Comparison of ENCODE assay signal across 20 cellular contexts in the genomic region with DNA sequence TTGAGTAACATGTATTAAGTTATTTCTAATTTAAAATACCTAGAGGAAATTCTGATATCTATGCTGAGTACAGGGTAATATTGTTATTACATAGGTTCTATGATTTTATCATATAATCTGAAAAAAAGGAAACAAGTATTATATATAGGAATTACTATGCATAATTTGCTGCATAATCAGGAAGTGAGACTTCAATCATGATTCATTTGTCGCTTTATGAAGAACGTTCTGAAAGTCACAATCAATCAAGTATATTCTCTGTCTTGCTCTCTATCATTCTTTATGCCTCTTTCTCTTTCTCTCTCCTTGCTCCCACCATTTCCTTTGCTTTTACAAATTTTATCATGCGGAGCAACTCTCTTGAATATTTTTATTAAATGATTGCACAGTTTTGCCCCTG.
A peak's percentile ranks its signal among the peaks of the same experiment; 100 is the strongest.
DNase-seq lines count a peak whose midpoint lies in the region; ATAC-seq and TF ChIP-seq lines count a peak whose summit lies in the region.
"Had no signal": no experiment of that assay in that cellular context is flagged by ENCODE, and none has a peak within 500 bp of the region (broad histone marks: within the 10 kb centered on the region; RNA-seq: fewer than 3 reads in every experiment).

No MANE protein-coding gene starts in this region.

- BruUV-seq in A673 (replicated peaks; lab: Mats Ljungman, UMichigan) = no TSS peak

- H3K27ac ChIP-seq in A673 (ENCODE audit: low read depth, low read length, poor library complexity, severe bottlenecking) (no peak overlapping the region), SU-DHL-6 (ENCODE audit: low read depth, low read length) (no peak overlapping the region)
- H3K27ac ChIP-seq: 22Rv1, BLaER1, HL-60 had no signal

- H3K36me3 Mint-ChIP-seq in activated naive CD4-positive, alpha-beta T cell treated with anti-CD3 and anti-CD28 coated beads, Interleukin-2, amount 50 U/mL, for 72 hours = no peaks in the 10 kb centered on the region
- H3K36me3 Mint-ChIP-seq: CD8-positive, alpha-beta memory T cell had no signal

- no peaks in the 10 kb centered on the region for H3F3A ChIP-seq in SU-DHL-6 (ENCODE audit: insufficient read depth)

- H3K4me3 ChIP-seq in A673 (ENCODE audit: low read depth, low read length, poor library complexity, severe bottlenecking) (no peak overlapping the region), SU-DHL-6 (ENCODE audit: insufficient read depth, low read length, poor library complexity, severe bottlenecking) (no peak overlapping the region)
- H3K4me3 ChIP-seq: BLaER1, GM23338, K562 had no signal

- POLR2A ChIA-PET in A673 (lab: Charles Lee; ENCODE audit: low non-redundant PET) = no interaction called here

- ATAC-seq in GM18867 (IDR thresholded peaks at IDR 0.05; ENCODE audit: unreplicated experiment) = peak; percentile 45
- peak; percentile 42 for ATAC-seq in HG03354 (IDR thresholded peaks at IDR 0.05; ENCODE audit: poor library complexity, severe bottlenecking, unreplicated experiment)
- no peak for ATAC-seq in HG03108 (IDR thresholded peaks at IDR 0.05; ENCODE audit: unreplicated experiment)
- ATAC-seq in activated naive CD4-positive, alpha-beta T cell treated with anti-CD3 and anti-CD28 coated beads, Interleukin-2, amount 50 U/mL, for 72 hours = no peak
- ATAC-seq in HG03045 (IDR thresholded peaks at IDR 0.05; ENCODE audit: unreplicated experiment) = no peak
- ATAC-seq: GM23338, K562 had no signal

- H3K9me3 ChIP-seq in A673 (ENCODE audit: low read depth, low read length, poor library complexity, severe bottlenecking) (no peaks in the 10 kb centered on the region), SU-DHL-6 (ENCODE audit: insufficient read depth, low read length) (no peaks in the 10 kb centered on the region)
- H3K9me3 ChIP-seq: Caco-2 had no signal

- TF ChIP-seq CTCF in A673 (conservative IDR thresholded peaks at IDR 0.05; ENCODE audit: low read depth, low read length) = no peak
- TF ChIP-seq CTCF in SU-DHL-6 (IDR thresholded peaks at IDR 0.05; ENCODE audit: insufficient read depth, low read length, poor library complexity, severe bottlenecking) = no peak

- H3K79me2 ChIP-seq in SU-DHL-6 (ENCODE audit: insufficient read depth, low read length) = no peaks in the 10 kb centered on the region

- H3K36me3 ChIP-seq in A673 (ENCODE audit: insufficient read depth, low read length, poor library complexity, severe bottlenecking) (no peaks in the 10 kb centered on the region), SU-DHL-6 (ENCODE audit: low read length) (no peaks in the 10 kb centered on the region)
- H3K36me3 ChIP-seq: BLaER1 had no signal

- H3K27ac Mint-ChIP-seq in activated naive CD4-positive, alpha-beta T cell treated with anti-CD3 and anti-CD28 coated beads, Interleukin-2, amount 50 U/mL, for 72 hours = no peak overlapping the region
- H3K27ac Mint-ChIP-seq: CD8-positive, alpha-beta memory T cell; GM23338 had no signal

- DNase-seq in A673 (ENCODE audit: low spot score) (peak; percentile 17), anterior cingulate cortex (lab: John Stamatoyannopoulos, UW) (no peak)
- DNase-seq in activated naive CD4-positive, alpha-beta T cell treated with anti-CD3 and anti-CD28 coated beads, Interleukin-2, amount 50 U/mL, for 72 hours (ENCODE audit: low spot score in 2 of 2) = no peak
- DNase-seq: AML-193; Caco-2; CD8-positive, alpha-beta memory T cell; DMS53; GF-D8; H7; Karpas-422 had no signal

- H3K9me2 ChIP-seq in SU-DHL-6 (replicated peaks; ENCODE audit: insufficient read depth, low read length) = no peaks in the 10 kb centered on the region

- no peaks in the 10 kb centered on the region for H4K20me1 ChIP-seq in SU-DHL-6 (ENCODE audit: low read depth, low read length)
- H4K20me1 ChIP-seq: BLaER1 had no signal

- H3K27me3 ChIP-seq in A673 (replicated peaks; ENCODE audit: insufficient read depth, low read depth, low read length, poor library complexity) = no peaks in the 10 kb centered on the region
- H3K27me3 ChIP-seq in SU-DHL-6 (ENCODE audit: low read length) = no peaks in the 10 kb centered on the region
- H3K27me3 ChIP-seq: BLaER1 had no signal

- CTCF ChIA-PET in A673 (lab: Charles Lee) = no interaction called here

- intact Hi-C loops in A673 (cut with micrococcal nuclease; ENCODE audit: unreplicated experiment) = no loop called here

- peak overlapping the region; percentile 7 for H3K4me2 ChIP-seq in SU-DHL-6 (ENCODE audit: low read depth, low read length, poor library complexity, severe bottlenecking)
- H3K4me2 ChIP-seq: BLaER1, GM23338 had no signal

- peaks cover 12% of the 10 kb centered on the region for H3K4me1 ChIP-seq in A673 (ENCODE audit: insufficient read depth, low read length, poor library complexity, severe bottlenecking)
- H3K4me1 ChIP-seq: BLaER1, Caco-2 had no signal

- H2AFZ ChIP-seq in SU-DHL-6 (ENCODE audit: low read depth, low read length, severe bottlenecking) = no peak overlapping the region
- H2AFZ ChIP-seq: GM23338 had no signal

- no peak overlapping the region for H3K9ac ChIP-seq in SU-DHL-6 (ENCODE audit: low read length)
- H3K9ac ChIP-seq: BLaER1 had no signal

- peaks cover 4 to 5% of the 10 kb centered on the region in 2 donors for H3K9me3 Mint-ChIP-seq in activated naive CD4-positive, alpha-beta T cell treated with anti-CD3 and anti-CD28 coated beads, Interleukin-2, amount 50 U/mL, for 72 hours
- H3K9me3 Mint-ChIP-seq: GM23338 had no signal

Comparison
In these comparisons a context has a peak if more than half of its experiments do, and no peak if none do; other contexts are left out.
1. ATAC-seq: peak in GM18867 (single experiment) and HG03354 (single experiment); none in HG03108 (single experiment), activated naive CD4-positive, alpha-beta T cell treated with anti-CD3 and anti-CD28 coated beads, Interleukin-2, amount 50 U/mL, for 72 hours (0 of 2) and HG03045 (single experiment).